ENCODE assay signal across 22 cellular contexts in genomic region chrX:84175274-84175673, GRCh38.
"Had no signal": no experiment of that assay in that cellular context is flagged by ENCODE, and none has a peak within 500 bp of the region (broad histone marks: within the 10 kb centered on the region; RNA-seq: fewer than 3 reads in every experiment).

No MANE protein-coding gene starts in this region.

- ATAC-seq: effector memory CD8-positive, alpha-beta T cell; foreskin keratinocyte; gastroesophageal sphincter; heart left ventricle; left ventricle myocardium superior; lower lobe of right lung had no signal

- H3K4me1 ChIP-seq: esophagus muscularis mucosa, foreskin keratinocyte, gastroesophageal sphincter, heart left ventricle, lower lobe of right lung had no signal

- H3K36me3 ChIP-seq: esophagus muscularis mucosa, gastroesophageal sphincter, heart left ventricle, lower lobe of right lung had no signal

- H3K9me3 Mint-ChIP-seq: dendritic cell treated with granulocyte-macrophage colony-stimulating factor and Interleukin-4, amounts not matched to agents 40 ng/mL and 50 ng/mL, for 4 days; effector memory CD8-positive, alpha-beta T cell had no signal

- H3K9me3 ChIP-seq: esophagus muscularis mucosa, gastroesophageal sphincter, heart left ventricle, lower lobe of right lung, mucosa of descending colon had no signal

- H3K4me3 Mint-ChIP-seq: dendritic cell treated with granulocyte-macrophage colony-stimulating factor and Interleukin-4, amounts not matched to agents 40 ng/mL and 50 ng/mL, for 4 days; effector memory CD8-positive, alpha-beta T cell; endodermal cell; immature natural killer cell; mesothelial cell of epicardium; naive B cell had no signal

- H2AFZ ChIP-seq: hepatocyte had no signal

- H3K27ac ChIP-seq: esophagus muscularis mucosa, foreskin keratinocyte, gastroesophageal sphincter, heart left ventricle, hepatocyte, lower lobe of right lung had no signal

- H3K4me3 ChIP-seq: esophagus muscularis mucosa, gastroesophageal sphincter, heart left ventricle, hepatocyte, lower lobe of right lung, mucosa of descending colon had no signal

- DNase-seq: cortex of kidney; effector CD8-positive, alpha-beta T cell; effector memory CD8-positive, alpha-beta T cell; endodermal cell; foreskin keratinocyte; heart left ventricle; hypothalamus; immature natural killer cell; islet precursor cell; kidney; kidney glomerular epithelial cell; left colon; left ventricle myocardium superior; lower lobe of right lung; mesenchymal stem cell; mucosa of descending colon; naive B cell had no signal

- H3K4me2 ChIP-seq: hepatocyte had no signal

- H3K27ac Mint-ChIP-seq: dendritic cell treated with granulocyte-macrophage colony-stimulating factor and Interleukin-4, amounts not matched to agents 40 ng/mL and 50 ng/mL, for 4 days; effector memory CD8-positive, alpha-beta T cell; endodermal cell; immature natural killer cell; mesothelial cell of epicardium; naive B cell had no signal

- H3K4me1 Mint-ChIP-seq: endodermal cell, immature natural killer cell, mesothelial cell of epicardium, naive B cell had no signal

- H3K36me3 Mint-ChIP-seq: immature natural killer cell, mesothelial cell of epicardium, naive B cell had no signal

- H3K27me3 Mint-ChIP-seq: dendritic cell treated with granulocyte-macrophage colony-stimulating factor and Interleukin-4, amounts not matched to agents 40 ng/mL and 50 ng/mL, for 4 days; effector memory CD8-positive, alpha-beta T cell; naive B cell had no signal

- H3K27me3 ChIP-seq: esophagus muscularis mucosa, foreskin keratinocyte, gastroesophageal sphincter, heart left ventricle, hepatocyte had no signal
